12 cellular contexts compared by ENCODE assay signal in the genomic region with DNA sequence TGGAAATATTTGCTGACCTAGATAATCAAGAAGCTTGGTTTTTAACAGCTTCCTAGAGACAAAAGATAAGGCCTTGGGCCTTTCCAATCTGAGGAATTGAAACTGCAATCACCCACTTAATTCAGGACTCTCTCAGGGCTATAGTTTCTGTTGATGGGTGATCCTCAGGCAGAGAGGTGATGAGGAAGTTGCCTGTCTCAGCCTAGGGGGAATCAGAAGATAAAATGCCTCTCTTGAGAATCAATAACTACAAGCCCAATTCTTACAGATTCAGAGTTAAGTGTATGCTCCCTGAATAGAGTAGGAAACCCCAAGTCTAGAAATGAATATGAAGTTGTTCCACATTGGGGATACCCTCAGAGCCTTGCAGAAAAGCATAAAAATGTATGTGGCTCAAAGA. TPM values are rescaled to one million over a fixed set of nuclear protein-coding genes. Genes with fewer than 3 reads are reported as not detected.
DNase-seq lines count a peak whose midpoint lies in the region; ATAC-seq and TF ChIP-seq lines count a peak whose summit lies in the region.
"Had no signal": no experiment of that assay in that cellular context is flagged by ENCODE, and none has a peak within 500 bp of the region (broad histone marks: within the 10 kb centered on the region; RNA-seq: fewer than 3 reads in every experiment).

No MANE protein-coding gene starts in this region.

- H3K4ac ChIP-seq in mesendoderm (ENCODE audit: low read depth, low read length), result no peak overlapping the region

- DNase-seq in MM.1S (no peak), mesendoderm (peak; percentile 32), NK-92 (lab: John Stamatoyannopoulos, UW; ENCODE audit: unreplicated experiment) (no peak), T-cell (no peak), midbrain (lab: John Stamatoyannopoulos, UW) (no peak)
- DNase-seq: activated CD4-positive, alpha-beta T cell treated with anti-CD3 and anti-CD28 coated beads for 1 hour; activated naive CD4-positive, alpha-beta T cell treated with anti-CD3 and anti-CD28 coated beads, Interleukin-2, amount 10 ng/mL, durations not matched to agents 7 days and 5 days; NCI-H524 had no signal

- CTCF ChIA-PET in T-cell (lab: Charles Lee), result interaction anchor here (0.6 to 1.2 kb wide), 6 partner anchors 13 to 545 kb away, joined by 3 to 5 read pairs (median 4); no protein-coding TSS in a partner anchor

- no peak overlapping the region for H4K8ac ChIP-seq in mesendoderm (ENCODE audit: low read depth, low read length)

- POLR2A ChIA-PET in T-cell (lab: Charles Lee), result interaction anchor here (0.6 to 2.1 kb wide), 9 partner anchors 8 to 61 kb away, joined by 3 to 7 read pairs (median 4); no protein-coding TSS in a partner anchor

- no peaks in the 10 kb centered on the region for H3K79me1 ChIP-seq in mesendoderm (ENCODE audit: low read length)

- no peak overlapping the region for H3K18ac ChIP-seq in mesendoderm (ENCODE audit: low read length)

- TF ChIP-seq CTCF in MM.1S (IDR thresholded peaks at IDR 0.05; ENCODE audit: low read length), result no peak

- no peak overlapping the region for H3K4me3 ChIP-seq in MM.1S (ENCODE audit: low read length)
- H3K4me3 ChIP-seq in mesendoderm (ENCODE audit: low read length), result no peak overlapping the region

- no peak overlapping the region for H3K56ac ChIP-seq in mesendoderm (ENCODE audit: low read length)

- H3K27me3 Mint-ChIP-seq in T-cell, result no peaks in the 10 kb centered on the region
- H3K27me3 Mint-ChIP-seq: activated naive CD4-positive, alpha-beta T cell treated with anti-CD3 and anti-CD28 coated beads, Interleukin-2, amount 10 ng/mL, durations not matched to agents 7 days and 5 days had no signal

- peaks cover 45% of the 10 kb centered on the region for H3K4me1 ChIP-seq in MM.1S (ENCODE audit: low read length)
- H3K4me1 ChIP-seq in mesendoderm (ENCODE audit: control insufficient read depth, low read depth, low read length), result no peaks in the 10 kb centered on the region

- no peak overlapping the region for H2AFZ ChIP-seq in MM.1S (ENCODE audit: low read length)

- H3K36me3 Mint-ChIP-seq in T-cell, result peaks cover 67% of the 10 kb centered on the region

- no peak overlapping the region for H2BK120ac ChIP-seq in mesendoderm (ENCODE audit: low read depth, low read length)

- H3K27me3 ChIP-seq in MM.1S (replicated peaks; ENCODE audit: insufficient read depth, low read length) (no peaks in the 10 kb centered on the region), mesendoderm (ENCODE audit: insufficient read depth, low read length, poor library complexity) (no peaks in the 10 kb centered on the region)

- no peak overlapping the region for H2BK15ac ChIP-seq in mesendoderm (replicated peaks; ENCODE audit: low read depth)

- H4K5ac ChIP-seq in mesendoderm (ENCODE audit: low read length), result no peak overlapping the region

- no peaks in the 10 kb centered on the region for H3K9me3 Mint-ChIP-seq in T-cell
- H3K9me3 Mint-ChIP-seq: activated naive CD4-positive, alpha-beta T cell treated with anti-CD3 and anti-CD28 coated beads, Interleukin-2, amount 10 ng/mL, durations not matched to agents 7 days and 5 days; nephron had no signal

- H3K4me2 ChIP-seq in MM.1S (ENCODE audit: low read depth, low read length), result peak overlapping the region; percentile 4; the same call in 1 of the 2 replicates
- H3K4me2 ChIP-seq in mesendoderm (ENCODE audit: low read length), result no peak overlapping the region

- peak overlapping the region in 1 of 2 donors; percentile 15 for H3K27ac Mint-ChIP-seq in T-cell
- H3K27ac Mint-ChIP-seq: activated naive CD4-positive, alpha-beta T cell treated with anti-CD3 and anti-CD28 coated beads, Interleukin-2, amount 10 ng/mL, durations not matched to agents 7 days and 5 days; nephron had no signal

- H3K4me1 Mint-ChIP-seq in T-cell, result peaks cover 54 to 66% (median 64%) of the 10 kb centered on the region in 3 donors

- H3K36me3 ChIP-seq in MM.1S (replicated peaks; ENCODE audit: insufficient read depth, low read length) (no peaks in the 10 kb centered on the region), mesendoderm (ENCODE audit: control insufficient read depth, insufficient read depth, low read length) (no peaks in the 10 kb centered on the region)

- no peaks in the 10 kb centered on the region for H3K9me3 ChIP-seq in MM.1S (replicated peaks; ENCODE audit: insufficient read depth, low read length)

- H3K27ac ChIP-seq in MM.1S (ENCODE audit: low read length), result peak overlapping the region; percentile 11; the same call in 1 of the 2 replicates
- H3K27ac ChIP-seq in mesendoderm (ENCODE audit: low read depth, low read length), result no peak overlapping the region

- peak; percentile 69 for ATAC-seq in GM18868 (IDR thresholded peaks at IDR 0.05; ENCODE audit: unreplicated experiment)
- ATAC-seq in GM21786 (IDR thresholded peaks at IDR 0.05; ENCODE audit: unreplicated experiment), result peak; percentile 30
- no peak for ATAC-seq in HG03460 (IDR thresholded peaks at IDR 0.05; ENCODE audit: unreplicated experiment)
- no peak for ATAC-seq in T-cell (replicated peaks in 1 of 4)

- H3K4me3 Mint-ChIP-seq in T-cell, result no peak overlapping the region
- H3K4me3 Mint-ChIP-seq: activated naive CD4-positive, alpha-beta T cell treated with anti-CD3 and anti-CD28 coated beads, Interleukin-2, amount 10 ng/mL, durations not matched to agents 7 days and 5 days; nephron had no signal

- peaks cover 20% of the 10 kb centered on the region for H3F3A ChIP-seq in MM.1S (ENCODE audit: insufficient read depth, low read length)

- H3K79me2 ChIP-seq in MM.1S (ENCODE audit: low read length) (peaks cover 74% of the 10 kb centered on the region), mesendoderm (ENCODE audit: control insufficient read depth, insufficient read depth, low read length) (no peaks in the 10 kb centered on the region)

- H2BK5ac ChIP-seq in mesendoderm (ENCODE audit: low read length), result no peak overlapping the region

- no peaks in the 10 kb centered on the region for H4K20me1 ChIP-seq in MM.1S (ENCODE audit: insufficient read depth, low read length)

- H3K23ac ChIP-seq in mesendoderm (ENCODE audit: low read length), result no peak overlapping the region

- no peaks in the 10 kb centered on the region for H3K9me2 ChIP-seq in MM.1S (replicated peaks; ENCODE audit: insufficient read depth, low read length)

- no peak overlapping the region for H2AK5ac ChIP-seq in mesendoderm (ENCODE audit: low read length)

- H3K9ac ChIP-seq in MM.1S (ENCODE audit: low read length) (no peak overlapping the region), mesendoderm (ENCODE audit: low read length) (no peak overlapping the region)

RNA-seq across cellular contexts. Expression of gene NFKB1, which starts 45.5 kb away (rescaled TPM):
- 4.9 TPM for polyA plus RNA-seq in mesendoderm (2013, experiment 1 of 2)
- polyA plus RNA-seq in mesendoderm (2013, experiment 2 of 2), result 5.2 TPM
- 100 to 1,000 TPM in 2 of 5 donors, 10 to 100 TPM in 3; 83.0 to 185 (median 92.1) TPM for total RNA-seq in T-cell

Comparison
In these comparisons a context has a peak if more than half of its experiments do, and no peak if none do; other contexts are left out.
1. ATAC-seq: peak in GM18868 (single experiment) and GM21786 (single experiment); none in HG03460 (single experiment) and T-cell (0 of 4).